8 cellular contexts compared by ENCODE assay signal in genomic region chr11:75399344-75400109, GRCh38. TPM values are rescaled to one million over a fixed set of nuclear protein-coding genes. Genes with fewer than 3 reads are reported as not detected.
DNase-seq lines count a peak whose midpoint lies in the region; ATAC-seq and TF ChIP-seq lines count a peak whose summit lies in the region.

TSS of gene RPS3 (plus strand) at chr11:75399518. CDS start at chr11:75399548, 30 bp downstream.

- intact Hi-C loops in breast epithelium (cut with DNase I; ENCODE audit: low total_unique reads): no loop called here

- no peaks in the 10 kb centered on the region for H3K27me3 ChIP-seq in breast epithelium

- peak within 1 kb of the TSS; percentile 94 for H3K27ac ChIP-seq in VCaP
- peak within 1 kb of the TSS; percentile 93 to 95 for H3K27ac ChIP-seq in breast epithelium

- TF ChIP-seq POLR2A in breast epithelium (IDR thresholded peaks at IDR 0.05): peak; percentile 72

- in situ Hi-C loops in ACHN (cut with HindIII; ENCODE audit: low pct_ligation_motif_present, low pct_unique_long_range_greater_than_20kb, low sequenced_read_pairs): no loop called here

- H3K4me1 ChIP-seq in breast epithelium: no peaks in the 10 kb centered on the region

- DNase-seq in ACHN: peak; percentile 88
- peak; percentile 85 for DNase-seq in NCI-H2171 treated with DMSO at 0.1 percent for 48 hours (lab: John Stamatoyannopoulos, UW)
- peak; percentile 88 to 92 for DNase-seq in breast epithelium (ENCODE audit: low spot score in 2 of 2)
- DNase-seq in iPS-NIHi7 (ENCODE audit: extremely low spot score): peak; percentile 89
- DNase-seq in smooth muscle cell of the brain vasculature (ENCODE audit: low read depth, low spot score): peak; percentile 73

- H3K4me3 ChIP-seq in breast epithelium: peak within 1 kb of the TSS; percentile 69 to 79 (median 72)

- ATAC-seq in GM18861 (IDR thresholded peaks at IDR 0.05; ENCODE audit: unreplicated experiment) (peak; percentile 89), HG03097 (IDR thresholded peaks at IDR 0.05; ENCODE audit: low FRiP score, unreplicated experiment) (peak; percentile 86)

- H3K9me3 ChIP-seq in breast epithelium: no peaks in the 10 kb centered on the region

- no peaks in the 10 kb centered on the region for H3K36me3 ChIP-seq in breast epithelium

- no peak for TF ChIP-seq CTCF in VCaP (conservative IDR thresholded peaks at IDR 0.05)
- TF ChIP-seq CTCF in breast epithelium (IDR thresholded peaks at IDR 0.05): peak in 1 of 3 donors; percentile 24

RNA-seq across cellular contexts. Expression of gene RPS3, which starts in this region (rescaled TPM):
- total RNA-seq in breast epithelium: 1,000 to 10,000 TPM; 1,024 to 2,406 (median 1,978) TPM

Comparison
In these comparisons a context has a peak if more than half of its experiments do, and no peak if none do; other contexts are left out.
1. Peak in every context shown above with its lines: DNase-seq, ATAC-seq, H3K4me3 ChIP-seq and H3K27ac ChIP-seq.